8 cellular contexts compared by ENCODE assay signal in the genomic region with DNA sequence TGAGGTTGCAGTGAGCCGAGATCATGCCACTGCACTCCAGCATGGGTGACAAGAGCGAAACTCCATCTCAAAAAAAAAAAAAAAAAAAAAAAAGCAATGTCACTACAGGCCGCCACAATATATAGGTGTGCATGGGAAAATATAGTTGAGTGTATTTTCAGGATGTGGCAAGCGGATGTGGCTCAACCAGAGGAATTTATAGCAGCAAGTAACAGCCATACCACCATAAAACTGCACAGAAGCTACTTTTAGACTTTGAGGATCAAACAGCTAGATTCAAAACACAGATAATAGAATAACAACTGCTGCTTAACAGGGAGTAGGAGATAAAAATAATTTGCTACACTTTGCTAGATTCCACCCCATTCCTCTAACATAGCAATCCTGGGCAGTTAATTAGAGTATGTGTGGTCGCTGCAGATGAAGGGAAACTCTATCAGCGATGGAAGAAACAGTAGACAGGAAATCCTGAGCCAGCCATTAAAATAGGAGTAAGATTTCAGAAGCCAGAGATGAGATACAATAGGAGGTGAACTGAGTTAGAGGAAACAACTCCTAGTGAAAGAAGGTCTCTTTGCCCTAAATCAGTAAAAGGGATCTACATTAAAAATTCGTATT.
DNase-seq lines count a peak whose midpoint lies in the region; ATAC-seq and TF ChIP-seq lines count a peak whose summit lies in the region.

No MANE protein-coding gene starts in this region.

- intact Hi-C loops in upper lobe of right lung (cut with DNase I) (no loop called here), breast epithelium (cut with DNase I; ENCODE audit: low total_unique reads) (no loop called here)

- DNase-seq in GM12865 (ENCODE audit: low read depth) = peak; percentile 83
- peak; percentile 90 for DNase-seq in KBM-7
- DNase-seq in central memory CD4-positive, alpha-beta T cell = peak; percentile 81
- DNase-seq in upper lobe of right lung = no peak
- no peak for DNase-seq in NCI-H1048 (lab: John Stamatoyannopoulos, UW)
- no peak for DNase-seq in breast epithelium (ENCODE audit: low spot score in 2 of 2)
- DNase-seq in GM10248 (ENCODE audit: extremely low spot score) = no peak

- in situ Hi-C loops in KBM-7 (cut with MboI; ENCODE audit: low pct_unique_long_range_greater_than_20kb, low sequenced_read_pairs) = no loop called here

- CTCF ChIA-PET in GM10248 (lab: Yijun Ruan, JAX) = interaction anchor here (1.4 to 3.7 kb wide), 3 partner anchors 11 to 19 kb away, joined by 3 to 12 read pairs (median 3); no protein-coding TSS in a partner anchor

- H3K4me3 ChIP-seq in GM12865 (ENCODE audit: low read depth, low read length) (no peak overlapping the region), upper lobe of right lung (no peak overlapping the region), breast epithelium (no peak overlapping the region)

- H3K36me3 ChIP-seq in upper lobe of right lung (no peaks in the 10 kb centered on the region), breast epithelium (no peaks in the 10 kb centered on the region)

- H3K9me3 ChIP-seq in upper lobe of right lung = no peaks in the 10 kb centered on the region
- no peaks in the 10 kb centered on the region for H3K9me3 ChIP-seq in breast epithelium

- H3K4me1 ChIP-seq in upper lobe of right lung (peaks cover 4% of the 10 kb centered on the region), breast epithelium (no peaks in the 10 kb centered on the region)

- no peak for TF ChIP-seq POLR2A in breast epithelium (IDR thresholded peaks at IDR 0.05)

- no peak for TF ChIP-seq CTCF in GM12865 (IDR thresholded peaks at IDR 0.05; ENCODE audit: insufficient read depth, low read depth, low read length, missing control alignments)
- no peak for TF ChIP-seq CTCF in upper lobe of right lung (IDR thresholded peaks at IDR 0.05)
- no peak for TF ChIP-seq CTCF in breast epithelium (IDR thresholded peaks at IDR 0.05)
- no peak for TF ChIP-seq CTCF in GM10248 (IDR thresholded peaks at IDR 0.05; ENCODE audit: control extremely low read depth, extremely low read depth, low read depth, missing control alignments)

- ATAC-seq in GM21515 (IDR thresholded peaks at IDR 0.05; ENCODE audit: unreplicated experiment) = peak; percentile 63
- no peak for ATAC-seq in upper lobe of right lung

- POLR2A ChIA-PET in GM10248 (lab: Yijun Ruan, JAX) = interaction anchor here (0.9 kb wide), 1 partner anchor 27 kb away, joined by 7 read pairs; no protein-coding TSS in a partner anchor

- H3K27me3 ChIP-seq in upper lobe of right lung (no peaks in the 10 kb centered on the region), breast epithelium (no peaks in the 10 kb centered on the region)

- H3K27ac ChIP-seq in upper lobe of right lung (no peak overlapping the region), breast epithelium (no peak overlapping the region)

Comparison
In these comparisons a context has a peak if more than half of its experiments do, and no peak if none do; other contexts are left out.
1. DNase-seq: peak in GM12865 (single experiment), KBM-7 (single experiment) and central memory CD4-positive, alpha-beta T cell (single experiment); none in upper lobe of right lung (single experiment), NCI-H1048 (single experiment), breast epithelium (0 of 2) and GM10248 (single experiment).